In the genomic region with DNA sequence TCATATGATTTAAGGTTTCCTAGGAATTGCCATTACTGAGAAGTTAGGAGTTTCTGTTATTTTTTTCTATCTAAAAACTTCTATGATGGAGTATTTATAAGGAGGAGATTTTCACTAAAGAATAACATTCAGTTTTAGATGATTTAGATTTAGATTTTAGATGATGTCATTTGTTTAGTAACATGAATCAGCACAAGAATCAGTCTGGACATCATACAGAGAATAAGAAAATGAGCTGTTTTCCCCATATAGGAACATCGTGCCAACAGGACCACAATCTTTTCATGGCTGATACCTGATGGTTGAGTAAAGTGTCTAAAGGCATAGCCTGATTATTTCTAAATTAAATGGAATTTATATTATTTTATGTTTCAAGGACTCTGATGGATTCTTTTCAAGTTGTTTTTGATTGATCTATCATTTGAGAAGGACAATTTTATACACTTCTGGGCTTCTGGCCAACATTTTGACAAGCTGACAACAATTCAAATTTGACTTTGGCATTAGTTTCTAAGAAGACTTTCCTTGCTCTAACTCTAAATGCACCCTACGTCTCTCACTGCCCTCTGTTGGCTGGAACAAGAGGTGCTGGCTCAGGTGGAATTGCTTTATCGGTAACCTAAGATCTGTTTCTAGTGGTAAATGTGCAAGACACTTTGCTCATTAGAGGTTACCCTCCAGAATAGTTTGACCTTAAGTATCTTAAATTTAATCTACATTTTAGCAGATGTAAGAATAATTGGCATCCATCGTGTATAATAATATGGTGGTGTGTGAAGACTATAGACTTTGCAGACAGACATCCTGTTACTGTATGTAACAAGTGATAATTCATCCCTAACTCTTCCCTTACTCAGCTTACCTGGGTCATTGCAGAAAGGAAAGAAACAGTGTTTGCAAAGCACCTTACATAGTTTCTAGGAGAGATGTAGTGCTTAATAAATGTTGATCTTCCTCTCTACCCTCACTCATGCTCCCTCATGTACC, we compare ENCODE assay signal across 11 cellular contexts. TPM values are rescaled to one million over a fixed set of nuclear protein-coding genes. Genes with fewer than 3 reads are reported as not detected.
A peak's percentile ranks its signal among the peaks of the same experiment; 100 is the strongest.
DNase-seq lines count a peak whose midpoint lies in the region; ATAC-seq and TF ChIP-seq lines count a peak whose summit lies in the region.
"Had no signal": no experiment of that assay in that cellular context is flagged by ENCODE, and none has a peak within 500 bp of the region (broad histone marks: within the 10 kb centered on the region; RNA-seq: fewer than 3 reads in every experiment).

No MANE protein-coding gene starts in this region.

- H3K4me2 ChIP-seq in GM23338: no peak overlapping the region

- no peak for DNase-seq in AG09319 (ENCODE audit: extremely low read depth, low read depth)
- peak; percentile 34 for DNase-seq in GM23338 (ENCODE audit: low spot score)
- DNase-seq in SK-MEL-5 (ENCODE audit: low read depth, low spot score): peak; percentile 65
- peak; percentile 16 for DNase-seq in iPS DF 4.7 (ENCODE audit: extremely low read depth, low spot score)
- no peak for DNase-seq in NCI-H1694 (lab: John Stamatoyannopoulos, UW)
- DNase-seq in sigmoid colon: no peak
- no peak for DNase-seq in activated CD4-positive, CD25-positive, alpha-beta regulatory T cell treated with anti-CD3 and anti-CD28 coated beads, Interleukin-2, amount 50 U/mL, for 72 hours

- no peak for TF ChIP-seq POLR2A in sigmoid colon (IDR thresholded peaks at IDR 0.05)

- H3K4me3 ChIP-seq in GM23338 (no peak overlapping the region), sigmoid colon (no peak overlapping the region)

- H3K79me2 ChIP-seq in GM23338 (replicated peaks; ENCODE audit: insufficient read depth): no peaks in the 10 kb centered on the region

- peaks cover 3% of the 10 kb centered on the region for H3K27me3 Mint-ChIP-seq in GM23338 (ENCODE audit: insufficient read depth, low read depth, poor library complexity)

- no peaks in the 10 kb centered on the region for H4K20me1 ChIP-seq in GM23338 (replicated peaks; ENCODE audit: insufficient read depth)

- H3K4me1 Mint-ChIP-seq in GM23338: no peaks in the 10 kb centered on the region
- H3K4me1 Mint-ChIP-seq: brain had no signal

- H2AFZ ChIP-seq in GM23338: no peak overlapping the region

- H3K36me3 Mint-ChIP-seq in GM23338 (ENCODE audit: low read depth): peaks cover 36% of the 10 kb centered on the region

- no peaks in the 10 kb centered on the region for H3F3A ChIP-seq in GM23338 (replicated peaks; ENCODE audit: low read depth)

- in situ Hi-C loops in SK-MEL-5 (cut with HindIII; ENCODE audit: low pct_unique_long_range_greater_than_20kb, low sequenced_read_pairs): no loop called here

- WGBS in sigmoid colon, 2 donors: 48 to 78% methylated on average over 4 of the region's 4 CpGs

- intact Hi-C loops in sigmoid colon (cut with DNase I): no loop called here

- no peak overlapping the region for H3K27ac Mint-ChIP-seq in GM23338
- H3K27ac Mint-ChIP-seq: brain had no signal

- no peak overlapping the region for H3K4me3 Mint-ChIP-seq in GM23338
- H3K4me3 Mint-ChIP-seq: brain had no signal

- H3K27me3 ChIP-seq in GM23338 (ENCODE audit: insufficient read depth) (no peaks in the 10 kb centered on the region), sigmoid colon (no peaks in the 10 kb centered on the region)
- H3K27me3 ChIP-seq: neutrophil had no signal

- TF ChIP-seq EP300 in sigmoid colon (IDR thresholded peaks at IDR 0.05): no peak

- ATAC-seq in GM23338 (no peak), HG02588 (IDR thresholded peaks at IDR 0.05; ENCODE audit: unreplicated experiment) (no peak)
- ATAC-seq: Right ventricle myocardium inferior had no signal

- H3K27ac ChIP-seq in GM23338 (ENCODE audit: low read depth) (no peak overlapping the region), sigmoid colon (no peak overlapping the region)
- H3K27ac ChIP-seq: neutrophil had no signal

- H3K9me3 Mint-ChIP-seq in GM23338: peaks cover 77% of the 10 kb centered on the region

- H3K4me1 ChIP-seq in GM23338 (ENCODE audit: insufficient read depth) (no peaks in the 10 kb centered on the region), sigmoid colon (no peaks in the 10 kb centered on the region)

- H3K36me3 ChIP-seq in GM23338 (ENCODE audit: insufficient read depth): peaks cover 12% of the 10 kb centered on the region; the same call in 1 of the 2 replicates
- H3K36me3 ChIP-seq in sigmoid colon: no peaks in the 10 kb centered on the region
- H3K36me3 ChIP-seq: neutrophil had no signal

- TF ChIP-seq CTCF in AG09319 (IDR thresholded peaks at IDR 0.05; ENCODE audit: low read depth, low read length) (peak; percentile 19), GM23338 (conservative IDR thresholded peaks at IDR 0.05; ENCODE audit: low read depth in 2 of 2) (peak; percentile 64 to 71), sigmoid colon (IDR thresholded peaks at IDR 0.05) (no peak)

- H3K9me3 ChIP-seq in sigmoid colon: peaks cover 12 to 20% (median 16%) of the 10 kb centered on the region in 4 donors

- H3K9me2 ChIP-seq in GM23338 (ENCODE audit: insufficient read depth): no peaks in the 10 kb centered on the region; the same call in 1 of the 2 replicates

TF ChIP-seq in GM23338, 12 proteins besides CTCF, POLR2A, EP300 and RAD21 (continues in another document):
- no peak for TF ChIP-seq POLR2AphosphoS5 (IDR thresholded peaks at IDR 0.05; ENCODE audit: low read depth)
- TF ChIP-seq CREB1 (CRISPR knock-in tag; IDR thresholded peaks at IDR 0.05; ENCODE audit: low read depth): no peak
- TF ChIP-seq STAT1 (IDR thresholded peaks at IDR 0.05; ENCODE audit: unreplicated experiment): no peak
- TF ChIP-seq, protein P1, sequence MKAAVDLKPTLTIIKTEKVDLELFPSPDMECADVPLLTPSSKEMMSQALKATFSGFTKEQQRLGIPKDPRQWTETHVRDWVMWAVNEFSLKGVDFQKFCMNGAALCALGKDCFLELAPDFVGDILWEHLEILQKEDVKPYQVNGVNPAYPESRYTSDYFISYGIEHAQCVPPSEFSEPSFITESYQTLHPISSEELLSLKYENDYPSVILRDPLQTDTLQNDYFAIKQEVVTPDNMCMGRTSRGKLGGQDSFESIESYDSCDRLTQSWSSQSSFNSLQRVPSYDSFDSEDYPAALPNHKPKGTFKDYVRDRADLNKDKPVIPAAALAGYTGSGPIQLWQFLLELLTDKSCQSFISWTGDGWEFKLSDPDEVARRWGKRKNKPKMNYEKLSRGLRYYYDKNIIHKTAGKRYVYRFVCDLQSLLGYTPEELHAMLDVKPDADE (IDR thresholded peaks at IDR 0.05): no peak
- no peak for TF ChIP-seq ZNF331 (CRISPR knock-in tag; IDR thresholded peaks at IDR 0.05; ENCODE audit: low read depth)
- TF ChIP-seq, protein P2, sequence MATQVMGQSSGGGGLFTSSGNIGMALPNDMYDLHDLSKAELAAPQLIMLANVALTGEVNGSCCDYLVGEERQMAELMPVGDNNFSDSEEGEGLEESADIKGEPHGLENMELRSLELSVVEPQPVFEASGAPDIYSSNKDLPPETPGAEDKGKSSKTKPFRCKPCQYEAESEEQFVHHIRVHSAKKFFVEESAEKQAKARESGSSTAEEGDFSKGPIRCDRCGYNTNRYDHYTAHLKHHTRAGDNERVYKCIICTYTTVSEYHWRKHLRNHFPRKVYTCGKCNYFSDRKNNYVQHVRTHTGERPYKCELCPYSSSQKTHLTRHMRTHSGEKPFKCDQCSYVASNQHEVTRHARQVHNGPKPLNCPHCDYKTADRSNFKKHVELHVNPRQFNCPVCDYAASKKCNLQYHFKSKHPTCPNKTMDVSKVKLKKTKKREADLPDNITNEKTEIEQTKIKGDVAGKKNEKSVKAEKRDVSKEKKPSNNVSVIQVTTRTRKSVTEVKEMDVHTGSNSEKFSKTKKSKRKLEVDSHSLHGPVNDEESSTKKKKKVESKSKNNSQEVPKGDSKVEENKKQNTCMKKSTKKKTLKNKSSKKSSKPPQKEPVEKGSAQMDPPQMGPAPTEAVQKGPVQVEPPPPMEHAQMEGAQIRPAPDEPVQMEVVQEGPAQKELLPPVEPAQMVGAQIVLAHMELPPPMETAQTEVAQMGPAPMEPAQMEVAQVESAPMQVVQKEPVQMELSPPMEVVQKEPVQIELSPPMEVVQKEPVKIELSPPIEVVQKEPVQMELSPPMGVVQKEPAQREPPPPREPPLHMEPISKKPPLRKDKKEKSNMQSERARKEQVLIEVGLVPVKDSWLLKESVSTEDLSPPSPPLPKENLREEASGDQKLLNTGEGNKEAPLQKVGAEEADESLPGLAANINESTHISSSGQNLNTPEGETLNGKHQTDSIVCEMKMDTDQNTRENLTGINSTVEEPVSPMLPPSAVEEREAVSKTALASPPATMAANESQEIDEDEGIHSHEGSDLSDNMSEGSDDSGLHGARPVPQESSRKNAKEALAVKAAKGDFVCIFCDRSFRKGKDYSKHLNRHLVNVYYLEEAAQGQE (IDR thresholded peaks at IDR 0.05; ENCODE audit: unreplicated experiment): no peak
- TF ChIP-seq ZNF114 (CRISPR knock-in tag; IDR thresholded peaks at IDR 0.05): no peak

RNA-seq across cellular contexts. Expression of a gene that starts 42.8 kb away (rescaled TPM):
- total RNA-seq in GM23338 (2014; rRNA removed; shearing (Covaris generic)): 80.7 and 85.9 TPM in 2 replicates
- polyA plus RNA-seq in GM23338 (2016; fragmentation: Nextera tagmentation; extraction: Ambion mirVana): 115 and 136 TPM in 2 replicates
- 26.5 and 29.0 TPM in 2 replicates for total RNA-seq in SK-MEL-5 (2014; rRNA removed; shearing (Covaris generic))
- 33.2 and 46.5 TPM in 2 replicates for polyA plus RNA-seq in SK-MEL-5 (2015; cell fraction: cytosol; rRNA removed)
- polyA plus RNA-seq in SK-MEL-5 (2015; cell fraction: nucleus; rRNA removed): 136 and 143 TPM in 2 replicates
- 10 to 100 TPM; 33.5 to 96.0 (median 34.8) TPM for total RNA-seq in sigmoid colon
- polyA plus RNA-seq in sigmoid colon: 10 to 100 TPM; 15.0 to 27.4 (median 17.6) TPM

Comparison
In these comparisons a context has a peak if more than half of its experiments do, and no peak if none do; other contexts are left out.
1. DNase-seq: peak in GM23338 (single experiment), SK-MEL-5 (single experiment) and iPS DF 4.7 (single experiment); none in AG09319 (single experiment), NCI-H1694 (single experiment), sigmoid colon (single experiment) and activated CD4-positive, CD25-positive, alpha-beta regulatory T cell treated with anti-CD3 and anti-CD28 coated beads, Interleukin-2, amount 50 U/mL, for 72 hours (single experiment).
2. CTCF ChIP-seq: peak in AG09319 (single experiment) and GM23338 (2 of 2); none in sigmoid colon (0 of 4).